In the genomic region with DNA sequence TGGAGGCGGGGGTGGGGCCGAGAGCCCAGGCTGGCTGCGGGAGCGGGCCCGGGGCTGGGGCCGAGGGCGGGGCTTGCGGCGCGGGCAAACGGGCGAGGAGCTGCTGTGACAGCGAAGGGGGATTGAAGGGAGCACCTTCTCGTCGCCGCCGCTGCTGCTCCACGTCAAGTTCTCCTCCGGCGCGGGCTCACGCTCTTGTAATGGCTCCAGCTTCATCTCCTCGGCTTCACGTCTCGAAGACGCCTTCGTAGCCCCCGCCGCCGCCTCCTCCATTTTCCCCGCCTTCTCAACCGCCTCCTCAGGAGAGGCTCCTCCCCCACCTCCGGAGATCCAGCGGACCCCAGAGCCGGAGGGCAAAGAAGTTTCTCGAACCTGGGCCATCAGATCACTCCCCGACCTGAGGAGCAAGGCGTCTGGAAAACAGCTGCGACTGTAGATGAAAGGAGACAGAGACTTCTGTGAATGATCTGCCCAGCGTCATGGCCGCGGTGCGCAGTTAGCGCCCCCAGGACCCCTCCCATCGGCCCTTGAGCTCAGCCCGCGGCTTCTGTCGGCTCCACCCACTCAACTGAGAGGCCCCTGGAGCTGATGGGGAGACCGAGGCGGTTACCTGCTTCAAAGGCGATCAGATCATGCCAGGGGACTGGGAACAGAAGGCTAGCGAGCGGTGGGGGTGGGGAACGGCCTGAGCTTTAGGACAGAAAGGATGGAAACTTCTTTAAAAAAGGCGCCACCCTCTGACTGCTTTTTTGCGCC, we compare ENCODE assay signal across 8 cellular contexts.
DNase-seq lines count a peak whose midpoint lies in the region; ATAC-seq and TF ChIP-seq lines count a peak whose summit lies in the region.

No MANE protein-coding gene starts in this region.

- peak overlapping the region; percentile 67 for H3K4me3 ChIP-seq in iPS-11a (ENCODE audit: low read depth, low read length)
- H3K4me3 ChIP-seq in skin epidermis = peak overlapping the region; percentile 44 to 66 (median 58)

- peak overlapping the region; percentile 63 to 91 (median 82) for H3K27ac ChIP-seq in skin epidermis

- DNase-seq in DMS79 (lab: John Stamatoyannopoulos, UW) (peak; percentile 38), T-helper 22 cell (ENCODE audit: low read depth) (peak; percentile 39), astrocyte of the hippocampus (ENCODE audit: low read depth, low spot score) (peak; percentile 65), COLO829 (ENCODE audit: low spot score) (no peak)

- peak; percentile 59 for ATAC-seq in GM21529 (IDR thresholded peaks at IDR 0.05; ENCODE audit: unreplicated experiment)

- peak; percentile 20; the same call in 1 of the 2 replicates for TF ChIP-seq CTCF in LNCAP (IDR thresholded peaks at IDR 0.05)
